1 cellular context compared by ENCODE assay signal in the genomic region with DNA sequence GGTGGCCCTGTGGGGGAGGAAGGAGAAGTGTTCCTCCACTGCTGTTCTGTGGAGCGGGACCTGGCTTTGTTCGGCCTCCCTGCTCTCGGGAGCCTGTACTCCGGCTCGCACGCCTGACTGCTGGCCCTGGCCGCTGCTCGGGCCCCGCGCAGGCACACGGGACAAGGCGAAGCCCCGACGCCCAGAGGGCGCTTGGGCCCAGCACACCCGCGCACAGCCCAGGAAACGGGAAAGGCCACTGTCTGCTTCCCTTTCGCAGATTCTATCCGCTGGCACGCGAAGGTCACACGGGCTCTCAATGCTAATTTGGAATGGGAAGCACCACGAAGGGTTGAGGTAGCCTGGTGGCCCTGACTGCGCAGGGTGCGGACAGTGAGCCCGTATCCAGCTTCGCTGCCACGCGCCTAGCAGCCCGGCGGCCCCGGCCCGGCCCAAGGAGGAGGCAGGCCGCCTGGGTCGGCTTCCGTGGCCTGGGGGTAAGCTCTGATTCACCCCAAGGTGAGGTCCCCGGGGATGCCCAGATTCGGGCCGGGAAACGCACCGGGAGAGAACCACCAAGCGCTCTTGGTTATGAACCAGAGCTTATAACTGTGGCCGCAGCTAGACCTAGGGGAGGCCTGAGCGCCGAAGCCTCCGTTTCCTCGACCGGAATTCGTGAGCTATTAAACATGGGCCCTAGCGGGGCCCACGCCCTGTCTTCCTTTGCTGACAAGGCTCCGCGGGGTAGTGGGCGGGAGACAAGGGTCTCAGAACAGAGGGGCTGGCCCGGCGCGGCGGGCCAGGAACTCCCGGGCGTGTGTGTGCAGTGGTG.
TF ChIP-seq lines count a peak whose summit lies in the region.

No MANE protein-coding gene starts in this region.

TF ChIP-seq in HepG2, 621 proteins besides CTCF, POLR2A, EP300 and RAD21:
- TF ChIP-seq, protein P1, sequence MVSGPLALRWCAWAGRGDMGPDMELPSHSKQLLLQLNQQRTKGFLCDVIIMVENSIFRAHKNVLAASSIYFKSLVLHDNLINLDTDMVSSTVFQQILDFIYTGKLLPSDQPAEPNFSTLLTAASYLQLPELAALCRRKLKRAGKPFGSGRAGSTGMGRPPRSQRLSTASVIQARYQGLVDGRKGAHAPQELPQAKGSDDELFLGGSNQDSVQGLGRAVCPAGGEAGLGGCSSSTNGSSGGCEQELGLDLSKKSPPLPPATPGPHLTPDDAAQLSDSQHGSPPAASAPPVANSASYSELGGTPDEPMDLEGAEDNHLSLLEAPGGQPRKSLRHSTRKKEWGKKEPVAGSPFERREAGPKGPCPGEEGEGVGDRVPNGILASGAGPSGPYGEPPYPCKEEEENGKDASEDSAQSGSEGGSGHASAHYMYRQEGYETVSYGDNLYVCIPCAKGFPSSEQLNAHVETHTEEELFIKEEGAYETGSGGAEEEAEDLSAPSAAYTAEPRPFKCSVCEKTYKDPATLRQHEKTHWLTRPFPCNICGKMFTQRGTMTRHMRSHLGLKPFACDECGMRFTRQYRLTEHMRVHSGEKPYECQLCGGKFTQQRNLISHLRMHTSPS (CRISPR knock-in tag; IDR thresholded peaks at IDR 0.05; ENCODE audit: low read depth): no peak
- no peak for TF ChIP-seq ATF1 (CRISPR knock-in tag; IDR thresholded peaks at IDR 0.05)
- no peak for TF ChIP-seq ARNT2 (CRISPR knock-in tag; IDR thresholded peaks at IDR 0.05; ENCODE audit: low read depth)
- TF ChIP-seq TP53 (CRISPR knock-in tag; conservative IDR thresholded peaks at IDR 0.05): no peak
- no peak for TF ChIP-seq ZNF441 (CRISPR knock-in tag; IDR thresholded peaks at IDR 0.05; ENCODE audit: borderline replicate concordance)
- TF ChIP-seq JUN (CRISPR knock-in tag; IDR thresholded peaks at IDR 0.05): no peak
- TF ChIP-seq ZSCAN5A (CRISPR knock-in tag; IDR thresholded peaks at IDR 0.05; ENCODE audit: borderline replicate concordance): no peak
- TF ChIP-seq LCORL (IDR thresholded peaks at IDR 0.05): no peak
- no peak for TF ChIP-seq LCORL (CRISPR knock-in tag; IDR thresholded peaks at IDR 0.05)
